Comparison of ENCODE assay signal across 7 cellular contexts in the genomic region with DNA sequence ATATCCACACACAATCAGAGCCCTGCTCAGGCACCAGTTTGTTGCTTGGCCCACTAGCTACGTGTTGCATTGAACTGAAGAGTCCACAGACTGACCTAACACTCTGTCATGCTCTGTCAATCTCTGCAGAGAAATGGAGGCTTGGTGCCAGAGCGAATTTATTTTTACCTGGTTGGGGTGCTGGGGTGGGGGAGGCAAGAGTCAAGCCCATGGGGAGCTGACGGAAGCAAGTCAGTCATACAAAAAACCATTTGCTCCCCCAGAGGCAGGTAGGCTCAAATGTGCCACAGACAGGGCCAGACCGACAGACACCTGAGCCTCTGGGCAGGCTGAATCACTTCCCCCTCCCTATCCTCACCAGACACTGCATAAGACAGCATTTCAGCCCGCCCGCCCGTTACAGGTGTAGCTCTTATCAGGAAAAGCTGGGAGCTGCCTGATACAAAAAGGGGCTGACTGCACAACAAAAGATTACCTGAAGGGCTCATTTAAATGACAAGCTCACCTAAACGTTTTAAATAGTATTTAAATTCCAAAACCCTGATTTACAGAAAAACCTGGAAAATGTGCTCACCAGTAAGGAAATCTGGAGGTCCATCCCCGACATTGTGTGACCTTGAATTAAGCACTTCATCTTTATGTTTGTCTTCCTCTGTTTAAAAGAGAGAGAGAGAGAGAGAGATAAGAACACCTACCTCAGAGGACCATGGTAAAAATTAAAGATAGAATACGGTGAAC. TPM values are rescaled to one million over a fixed set of nuclear protein-coding genes. Genes with fewer than 3 reads are reported as not detected.
DNase-seq lines count a peak whose midpoint lies in the region; ATAC-seq, FAIRE-seq and TF ChIP-seq lines count a peak whose summit lies in the region.

No MANE protein-coding gene starts in this region.

- H4K20me1 ChIP-seq in keratinocyte (ENCODE audit: control insufficient read depth, extremely low read depth, insufficient read depth, low read length), result peaks cover 3% of the 10 kb centered on the region

- H3K27ac ChIP-seq in adipose tissue (ENCODE audit: low read depth, low read length) (peak overlapping the region; percentile 99), keratinocyte (ENCODE audit: control insufficient read depth, insufficient read depth, low read length) (peak overlapping the region; percentile 100)

- H2AFZ ChIP-seq in keratinocyte (ENCODE audit: control insufficient read depth, low read length), result no peak overlapping the region

- peak; percentile 58 for FAIRE-seq in keratinocyte (lab: Jason Lieb, UNC)
- FAIRE-seq in HTR-8/SVneo (lab: Jason Lieb, UNC), result no peak

- H3K4me3 ChIP-seq in keratinocyte (ENCODE audit: control insufficient read depth in 2 of 3, extremely low read depth in 1 of 3, insufficient read depth in 2 of 3, low read depth in 1 of 3, low read length in 3 of 3), result peak overlapping the region in 1 of 3 experiments; percentile 13

- DNase-seq in HK-2 (ENCODE audit: unreplicated experiment) (peak; percentile 66), SHP77 treated with DMSO at 0.1 percent for 48 hours (lab: John Stamatoyannopoulos, UW) (peak; percentile 34), keratinocyte (ENCODE audit: low read depth, low spot score) (peak; percentile 67), HTR-8/SVneo (ENCODE audit: insufficient read length, low spot score) (no peak)
- peak; percentile 68 to 70 for DNase-seq in stimulated activated CD4-positive, alpha-beta T cell treated with anti-CD3 and anti-CD28 coated beads, Interleukin-2, amount 100 ng/mL, for 24 hours

- H3K79me2 ChIP-seq in keratinocyte (ENCODE audit: control insufficient read depth, insufficient read depth, low read length), result peaks cover 25% of the 10 kb centered on the region

- no peak for ATAC-seq in HG03045 (IDR thresholded peaks at IDR 0.05; ENCODE audit: unreplicated experiment)

- H3K9me1 ChIP-seq in keratinocyte (ENCODE audit: control insufficient read depth, extremely low read depth, insufficient read depth, low read length), result no peaks in the 10 kb centered on the region

- dilution Hi-C loops in keratinocyte (cut with MboI; ENCODE audit: extremely low pct_ligation_motif_present, low sequenced_read_pairs), result no loop called here

- H3K27me3 ChIP-seq in keratinocyte (ENCODE audit: control insufficient read depth, extremely low read depth, insufficient read depth, low read length), result no peaks in the 10 kb centered on the region

- peak overlapping the region; percentile 99 for H3K9ac ChIP-seq in keratinocyte (ENCODE audit: control insufficient read depth, extremely low read depth, insufficient read depth, low read length)

- peak overlapping the region; percentile 93 for H3K4me2 ChIP-seq in keratinocyte (ENCODE audit: control insufficient read depth, extremely low read depth, insufficient read depth, low read depth, low read length)

- TF ChIP-seq CTCF in keratinocyte (optimal IDR thresholded peaks at IDR 0.05 in 1 of 3, IDR thresholded peaks at IDR 0.05 in 1 of 3, conservative IDR thresholded peaks at IDR 0.05 in 1 of 3; ENCODE audit: extremely low read depth in 1 of 3, insufficient read depth in 2 of 3, low read length in 3 of 3), result peak in 1 of 3 experiments; percentile 13

- H3K36me3 ChIP-seq in keratinocyte (ENCODE audit: control insufficient read depth in 2 of 2, extremely low read depth in 1 of 2, insufficient read depth in 2 of 2, low read length in 2 of 2), result peaks cover 0 to 14% of the 10 kb centered on the region in 2 experiments

- 23 to 38% (median 28%) methylated on average over 10 of the region's 10 CpGs for WGBS in adipose tissue, 3 donors

- peaks cover 58% of the 10 kb centered on the region for H3K4me1 ChIP-seq in keratinocyte (ENCODE audit: control insufficient read depth, extremely low read depth, insufficient read depth, low read length)

- no peaks in the 10 kb centered on the region for H3K9me3 ChIP-seq in keratinocyte (ENCODE audit: control insufficient read depth, low read depth, low read length)

RNA-seq across cellular contexts. Expression of a gene that starts 2.1 kb away (rescaled TPM):
- polyA plus RNA-seq in adipose tissue (100 to 1,000 TPM; 233 to 396 (median 326) TPM), keratinocyte (65.9 to 151 TPM (median 86.8 TPM) in 3 replicates)
- polyA plus RNA-seq in keratinocyte (2011; ENCODE audit: low read depth), result 68.6 TPM
- polyA plus RNA-seq in keratinocyte (2011; cell fraction: cytosol; rRNA removed), result 118 and 127 TPM in 2 replicates
- 99.3 and 116 TPM in 2 replicates for polyA plus RNA-seq in keratinocyte (2011; cell fraction: nucleus; rRNA removed)
- polyA plus RNA-seq in keratinocyte (2012; ENCODE audit: low replicate concordance), result 234 and 283 TPM in 2 replicates
- polyA minus RNA-seq in keratinocyte, result 57.8 to 120 TPM (median 62.8 TPM) in 3 replicates
- polyA minus RNA-seq in keratinocyte (2011; cell fraction: cytosol; rRNA and poly(A)+ RNA removed), result 93.2 TPM
- polyA minus RNA-seq in keratinocyte (2011; cell fraction: nucleus; rRNA and poly(A)+ RNA removed), result 30.5 and 40.4 TPM in 2 replicates
